21 cellular contexts compared by ENCODE assay signal in the genomic region with DNA sequence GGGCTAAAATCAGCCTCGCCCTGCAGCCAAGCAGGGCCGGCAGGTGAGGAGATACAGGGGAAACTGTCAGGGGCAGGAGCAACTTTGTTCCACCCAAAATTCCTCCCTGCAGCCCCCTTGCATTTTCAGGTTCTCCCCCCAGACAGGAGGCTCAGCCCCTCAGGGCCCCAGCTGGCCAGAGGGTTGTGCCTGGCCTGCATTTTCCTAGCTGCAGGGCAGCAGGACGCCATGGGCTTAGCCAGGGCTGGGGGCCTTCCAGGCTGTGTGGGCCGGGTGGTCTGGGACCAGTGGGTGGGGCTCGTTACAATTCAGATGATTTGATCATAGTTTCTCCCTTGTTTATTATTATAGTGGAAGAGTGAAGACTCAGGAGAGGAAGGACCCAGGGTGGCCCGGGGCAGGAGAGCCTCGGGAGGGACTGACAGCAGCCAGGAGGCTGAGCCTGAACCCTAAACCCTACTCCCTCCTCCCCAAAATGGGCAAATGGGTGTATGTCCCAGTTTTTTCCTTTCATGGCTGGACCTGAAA. TPM values are rescaled to one million over a fixed set of nuclear protein-coding genes. Genes with fewer than 3 reads are reported as not detected.
A peak's percentile ranks its signal among the peaks of the same experiment; 100 is the strongest.
DNase-seq lines count a peak whose midpoint lies in the region; ATAC-seq and TF ChIP-seq lines count a peak whose summit lies in the region.
"Had no signal": no experiment of that assay in that cellular context is flagged by ENCODE, and none has a peak within 500 bp of the region (broad histone marks: within the 10 kb centered on the region; RNA-seq: fewer than 3 reads in every experiment).

No MANE protein-coding gene starts in this region.

- no peak overlapping the region for H3K4me3 Mint-ChIP-seq in stimulated activated effector memory CD8-positive, alpha-beta T cell treated with anti-CD3 and anti-CD28 coated beads, Interleukin-12 subunit alpha, Interleukin-12 subunit beta, amount 100 ng/mL, for 72 hours
- no peak overlapping the region for H3K4me3 Mint-ChIP-seq in CD8-positive, alpha-beta memory T cell
- H3K4me3 Mint-ChIP-seq in stimulated activated naive B cell treated with anti-CD40 and anti-IgM and Interleukin-4, amounts not matched to agents 10 μg/mL and 1 μg/mL and 100 μg/mL, for 72 hours: no peak overlapping the region
- H3K4me3 Mint-ChIP-seq: CD4-positive, alpha-beta T cell; IgD-negative memory B cell; T-helper 1 cell treated with Interleukin-12 subunit alpha and Interleukin-12 subunit beta and Interleukin-4 antibody, amounts not matched to agents 30 μg/mL and 1 μg/mL, for 36 hours had no signal

- H3K27ac ChIP-seq in C4-2B (peak overlapping the region; percentile 91), mesodermal cell (ENCODE audit: low read depth, low read length, severe bottlenecking) (peak overlapping the region; percentile 41)
- H3K27ac ChIP-seq in CD8-positive, alpha-beta memory T cell (ENCODE audit: low read depth, low read length): no peak overlapping the region
- H3K27ac ChIP-seq: cardiac muscle cell, epithelial cell of prostate, neutrophil had no signal

- POLR2A ChIA-PET in CD8-positive, alpha-beta memory T cell (lab: Charles Lee): interaction anchor here (0.7 kb wide), 1 partner anchor 38 kb away, joined by 10 read pairs; no protein-coding TSS in a partner anchor

- ATAC-seq in stimulated activated effector memory CD8-positive, alpha-beta T cell treated with anti-CD3 and anti-CD28 coated beads, Interleukin-12 subunit alpha, Interleukin-12 subunit beta, amount 100 ng/mL, for 72 hours: no peak
- no peak for ATAC-seq in stimulated activated naive B cell treated with anti-CD40 and anti-IgM and Interleukin-4, amounts not matched to agents 10 μg/mL and 1 μg/mL and 100 μg/mL, for 72 hours (replicated peaks)

- no peak overlapping the region for H3K4me3 ChIP-seq in adipocyte (ENCODE audit: low read length)
- no peak overlapping the region for H3K4me3 ChIP-seq in mesodermal cell (ENCODE audit: extremely low read depth, insufficient read depth, low read length, poor library complexity, severe bottlenecking)
- no peak overlapping the region for H3K4me3 ChIP-seq in CD8-positive, alpha-beta memory T cell (ENCODE audit: low read length)
- H3K4me3 ChIP-seq: cardiac muscle cell had no signal

- H3K27me3 Mint-ChIP-seq in CD8-positive, alpha-beta memory T cell: no peaks in the 10 kb centered on the region
- peaks cover 17 to 50% of the 10 kb centered on the region in 2 donors for H3K27me3 Mint-ChIP-seq in stimulated activated naive B cell treated with anti-CD40 and anti-IgM and Interleukin-4, amounts not matched to agents 10 μg/mL and 1 μg/mL and 100 μg/mL, for 72 hours
- H3K27me3 Mint-ChIP-seq: IgD-negative memory B cell had no signal

- H3K36me3 ChIP-seq in adipocyte (ENCODE audit: control insufficient read depth, insufficient read depth, low read length, severe bottlenecking): no peaks in the 10 kb centered on the region
- no peaks in the 10 kb centered on the region for H3K36me3 ChIP-seq in mesodermal cell (ENCODE audit: control insufficient read depth, insufficient read depth, low read length)
- no peaks in the 10 kb centered on the region for H3K36me3 ChIP-seq in CD8-positive, alpha-beta memory T cell (ENCODE audit: insufficient read depth, low read length)
- H3K36me3 ChIP-seq: cardiac muscle cell, neutrophil had no signal

- no peaks in the 10 kb centered on the region for H3K27me3 ChIP-seq in adipocyte (replicated peaks; ENCODE audit: control insufficient read depth, insufficient read depth, low read length)
- H3K27me3 ChIP-seq in CD8-positive, alpha-beta memory T cell (ENCODE audit: insufficient read depth, low read length, poor library complexity, severe bottlenecking): no peaks in the 10 kb centered on the region
- H3K27me3 ChIP-seq: cardiac muscle cell had no signal

- peaks cover 8% of the 10 kb centered on the region for H3K4me1 Mint-ChIP-seq in stimulated activated effector memory CD8-positive, alpha-beta T cell treated with anti-CD3 and anti-CD28 coated beads, Interleukin-12 subunit alpha, Interleukin-12 subunit beta, amount 100 ng/mL, for 72 hours
- H3K4me1 Mint-ChIP-seq in CD8-positive, alpha-beta memory T cell: peaks cover 4 to 11% (median 9%) of the 10 kb centered on the region in 3 donors
- peaks cover 13 to 23% of the 10 kb centered on the region in 2 donors for H3K4me1 Mint-ChIP-seq in stimulated activated naive B cell treated with anti-CD40 and anti-IgM and Interleukin-4, amounts not matched to agents 10 μg/mL and 1 μg/mL and 100 μg/mL, for 72 hours

- TF ChIP-seq CTCF in C4-2B (conservative IDR thresholded peaks at IDR 0.05): no peak

- H3K4me1 ChIP-seq in adipocyte (ENCODE audit: control insufficient read depth, insufficient read depth, low read length) (peaks cover 36% of the 10 kb centered on the region), mesodermal cell (ENCODE audit: control insufficient read depth, insufficient read depth, low read length, poor library complexity, severe bottlenecking) (peaks cover 48% of the 10 kb centered on the region)
- H3K4me1 ChIP-seq in CD8-positive, alpha-beta memory T cell (ENCODE audit: insufficient read depth, low read length): no peaks in the 10 kb centered on the region

- WGBS in mesodermal cell (ENCODE audit: insufficient coverage in 2 of 2), 2 experiments: 58 to 83% methylated on average over 2 of the region's 7 CpGs

- no peaks in the 10 kb centered on the region for H3K9me3 Mint-ChIP-seq in stimulated activated effector memory CD8-positive, alpha-beta T cell treated with anti-CD3 and anti-CD28 coated beads, Interleukin-12 subunit alpha, Interleukin-12 subunit beta, amount 100 ng/mL, for 72 hours
- H3K9me3 Mint-ChIP-seq in CD8-positive, alpha-beta memory T cell: no peaks in the 10 kb centered on the region
- no peaks in the 10 kb centered on the region for H3K9me3 Mint-ChIP-seq in stimulated activated naive B cell treated with anti-CD40 and anti-IgM and Interleukin-4, amounts not matched to agents 10 μg/mL and 1 μg/mL and 100 μg/mL, for 72 hours
- H3K9me3 Mint-ChIP-seq: CD4-positive, alpha-beta T cell; IgD-negative memory B cell; T-helper 1 cell treated with Interleukin-12 subunit alpha and Interleukin-12 subunit beta and Interleukin-4 antibody, amounts not matched to agents 30 μg/mL and 1 μg/mL, for 36 hours had no signal

- CTCF ChIA-PET in CD8-positive, alpha-beta memory T cell (lab: Charles Lee): no interaction called here

- peak overlapping the region; percentile 50 for H3K27ac Mint-ChIP-seq in stimulated activated effector memory CD8-positive, alpha-beta T cell treated with anti-CD3 and anti-CD28 coated beads, Interleukin-12 subunit alpha, Interleukin-12 subunit beta, amount 100 ng/mL, for 72 hours
- peak overlapping the region in 1 of 8 donors; percentile 87 for H3K27ac Mint-ChIP-seq in CD8-positive, alpha-beta memory T cell
- H3K27ac Mint-ChIP-seq in stimulated activated naive B cell treated with anti-CD40 and anti-IgM and Interleukin-4, amounts not matched to agents 10 μg/mL and 1 μg/mL and 100 μg/mL, for 72 hours: no peak overlapping the region
- H3K27ac Mint-ChIP-seq: CD4-positive, alpha-beta T cell; IgD-negative memory B cell; T-helper 1 cell treated with Interleukin-12 subunit alpha and Interleukin-12 subunit beta and Interleukin-4 antibody, amounts not matched to agents 30 μg/mL and 1 μg/mL, for 36 hours had no signal

- H3K36me3 Mint-ChIP-seq in stimulated activated effector memory CD8-positive, alpha-beta T cell treated with anti-CD3 and anti-CD28 coated beads, Interleukin-12 subunit alpha, Interleukin-12 subunit beta, amount 100 ng/mL, for 72 hours: no peaks in the 10 kb centered on the region
- peaks cover 0 to 1% (median 0%) of the 10 kb centered on the region in 3 donors for H3K36me3 Mint-ChIP-seq in CD8-positive, alpha-beta memory T cell
- H3K36me3 Mint-ChIP-seq in stimulated activated naive B cell treated with anti-CD40 and anti-IgM and Interleukin-4, amounts not matched to agents 10 μg/mL and 1 μg/mL and 100 μg/mL, for 72 hours: no peaks in the 10 kb centered on the region

- DNase-seq in adipocyte (ENCODE audit: low read depth) (no peak), AG20443 (ENCODE audit: low spot score) (no peak), MV-4-11 (lab: John Stamatoyannopoulos, UW) (no peak)
- no peak for DNase-seq in stimulated activated effector memory CD8-positive, alpha-beta T cell treated with anti-CD3 and anti-CD28 coated beads, Interleukin-12 subunit alpha, Interleukin-12 subunit beta, amount 100 ng/mL, for 72 hours (ENCODE audit: low spot score in 2 of 2)
- no peak for DNase-seq in CD8-positive, alpha-beta memory T cell
- no peak for DNase-seq in stimulated activated naive B cell treated with anti-CD40 and anti-IgM and Interleukin-4, amounts not matched to agents 10 μg/mL and 1 μg/mL and 100 μg/mL, for 72 hours
- DNase-seq: activated CD4-positive, alpha-beta T cell treated with anti-CD3 and anti-CD28 coated beads, Interleukin-2, amount 50 U/mL, for 1 hour; activated gamma-delta T cell treated with Interleukin-2 at 50 U/mL for 16 hours; CD4-positive, alpha-beta T cell; foreskin melanocyte; NCI-H2171 treated with DMSO at 0.1 percent for 48 hours; NCI-H774; OCI-M1; stimulated activated CD4-positive, alpha-beta T cell treated with anti-CD3 and anti-CD28 coated beads, Interleukin-12 subunit alpha, Interleukin-12 subunit beta, amount 100 ng/mL, for 4 hours had no signal

- peak overlapping the region; percentile 39 for H3K9ac ChIP-seq in adipocyte (ENCODE audit: low read length)

- H3K9me3 ChIP-seq in adipocyte (ENCODE audit: control insufficient read depth, low read length): no peaks in the 10 kb centered on the region
- no peaks in the 10 kb centered on the region for H3K9me3 ChIP-seq in mesodermal cell (ENCODE audit: control insufficient read depth, low read length)
- no peaks in the 10 kb centered on the region for H3K9me3 ChIP-seq in CD8-positive, alpha-beta memory T cell (ENCODE audit: low read length)
- H3K9me3 ChIP-seq: neutrophil had no signal

RNA-seq across cellular contexts. Expression of a gene that starts 40.1 kb away (rescaled TPM):
- 88.1 TPM for polyA plus RNA-seq in mesodermal cell (2013, experiment 1 of 2)
- polyA plus RNA-seq in mesodermal cell (2013, experiment 2 of 2): 82.4 TPM
- 100 to 1,000 TPM; 187 to 193 TPM for total RNA-seq in CD8-positive, alpha-beta memory T cell
- 125 TPM for polyA plus RNA-seq in CD8-positive, alpha-beta memory T cell
